ENCODE assay signal across 1 cellular context in the genomic region with DNA sequence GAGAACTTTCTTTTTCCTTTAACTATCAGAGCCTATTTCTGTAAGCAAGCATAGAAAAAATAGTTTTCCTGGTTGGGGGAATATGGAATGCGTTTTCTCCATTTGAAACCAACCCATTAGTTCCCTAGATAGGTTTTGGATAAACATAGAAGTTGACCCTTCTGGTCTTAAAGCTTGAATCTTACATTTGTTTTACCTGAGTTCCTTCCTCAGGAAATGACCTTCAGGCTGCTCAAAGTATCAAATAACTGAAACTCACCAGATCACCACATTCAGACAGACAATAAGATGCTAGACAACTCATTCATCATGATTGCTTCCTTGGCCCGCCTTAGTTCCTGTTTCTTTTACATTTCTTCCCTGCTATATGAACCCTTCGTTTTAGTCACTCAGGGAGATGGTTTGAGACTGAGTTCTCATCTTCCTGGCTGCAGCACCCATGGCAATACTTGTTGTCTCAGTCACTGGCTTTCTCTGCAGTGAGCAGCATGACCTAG.
TF ChIP-seq lines count a peak whose summit lies in the region.

No MANE protein-coding gene starts in this region.

TF ChIP-seq in HepG2, 621 proteins besides CTCF, POLR2A, EP300 and RAD21 (continued from another document and continues in another):
- 0 out of 2 replicates have a peak, but pooled peaks have one; percentile 31 for TF ChIP-seq ZNF264 (CRISPR knock-in tag; IDR thresholded peaks at IDR 0.05)
- TF ChIP-seq SCMH1 (CRISPR knock-in tag; IDR thresholded peaks at IDR 0.05; ENCODE audit: borderline replicate concordance): no peak
- no peak for TF ChIP-seq CBX1 (IDR thresholded peaks at IDR 0.05; ENCODE audit: low read depth)
- TF ChIP-seq ONECUT2 (CRISPR knock-in tag; IDR thresholded peaks at IDR 0.05): no peak
- TF ChIP-seq RXRA (CRISPR knock-in tag; IDR thresholded peaks at IDR 0.05): no peak
- no peak for TF ChIP-seq ZNF451 (CRISPR knock-in tag; IDR thresholded peaks at IDR 0.05)
- TF ChIP-seq DNMT1 (CRISPR knock-in tag; IDR thresholded peaks at IDR 0.05): no peak
- TF ChIP-seq, protein P1, sequence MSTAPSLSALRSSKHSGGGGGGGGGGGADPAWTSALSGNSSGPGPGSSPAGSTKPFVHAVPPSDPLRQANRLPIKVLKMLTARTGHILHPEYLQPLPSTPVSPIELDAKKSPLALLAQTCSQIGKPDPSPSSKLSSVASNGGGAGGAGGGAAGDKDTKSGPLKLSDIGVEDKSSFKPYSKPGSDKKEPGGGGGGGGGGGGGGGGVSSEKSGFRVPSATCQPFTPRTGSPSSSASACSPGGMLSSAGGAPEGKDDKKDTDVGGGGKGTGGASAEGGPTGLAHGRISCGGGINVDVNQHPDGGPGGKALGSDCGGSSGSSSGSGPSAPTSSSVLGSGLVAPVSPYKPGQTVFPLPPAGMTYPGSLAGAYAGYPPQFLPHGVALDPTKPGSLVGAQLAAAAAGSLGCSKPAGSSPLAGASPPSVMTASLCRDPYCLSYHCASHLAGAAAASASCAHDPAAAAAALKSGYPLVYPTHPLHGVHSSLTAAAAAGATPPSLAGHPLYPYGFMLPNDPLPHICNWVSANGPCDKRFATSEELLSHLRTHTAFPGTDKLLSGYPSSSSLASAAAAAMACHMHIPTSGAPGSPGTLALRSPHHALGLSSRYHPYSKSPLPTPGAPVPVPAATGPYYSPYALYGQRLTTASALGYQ (CRISPR knock-in tag; IDR thresholded peaks at IDR 0.05): 0 out of 2 replicates have a peak, but pooled peaks have one; percentile 27
- no peak for TF ChIP-seq IRX3 (CRISPR knock-in tag; IDR thresholded peaks at IDR 0.05; ENCODE audit: borderline replicate concordance, low read depth)
- 0 out of 2 replicates have a peak, but pooled peaks have one; percentile 22 for TF ChIP-seq ZGPAT (CRISPR knock-in tag; IDR thresholded peaks at IDR 0.05)
- no peak for TF ChIP-seq HIVEP1 (CRISPR knock-in tag; IDR thresholded peaks at IDR 0.05)
- no peak for TF ChIP-seq ZNF331 (CRISPR knock-in tag; IDR thresholded peaks at IDR 0.05)
- no peak for TF ChIP-seq ZNF704 (CRISPR knock-in tag; IDR thresholded peaks at IDR 0.05; ENCODE audit: borderline replicate concordance)
- no peak for TF ChIP-seq ZNF878 (CRISPR knock-in tag; IDR thresholded peaks at IDR 0.05)
- TF ChIP-seq NCOA2 (CRISPR knock-in tag; IDR thresholded peaks at IDR 0.05): peak; percentile 20; the same call in 1 of the 2 replicates
- no peak for TF ChIP-seq HNRNPUL1 (IDR thresholded peaks at IDR 0.05; ENCODE audit: low read depth, low read length)
- no peak for TF ChIP-seq ZNF30 (CRISPR knock-in tag; IDR thresholded peaks at IDR 0.05)
- TF ChIP-seq ZNF205 (CRISPR knock-in tag; IDR thresholded peaks at IDR 0.05): no peak
- TF ChIP-seq RORA (CRISPR knock-in tag; IDR thresholded peaks at IDR 0.05): no peak
- TF ChIP-seq ZFYVE20 (CRISPR knock-in tag; IDR thresholded peaks at IDR 0.05; ENCODE audit: borderline replicate concordance, low read depth): no peak
- no peak for TF ChIP-seq TBX3 (IDR thresholded peaks at IDR 0.05; ENCODE audit: borderline replicate concordance)
- TF ChIP-seq, protein P2, sequence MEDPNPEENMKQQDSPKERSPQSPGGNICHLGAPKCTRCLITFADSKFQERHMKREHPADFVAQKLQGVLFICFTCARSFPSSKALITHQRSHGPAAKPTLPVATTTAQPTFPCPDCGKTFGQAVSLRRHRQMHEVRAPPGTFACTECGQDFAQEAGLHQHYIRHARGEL (CRISPR knock-in tag; IDR thresholded peaks at IDR 0.05): no peak
- no peak for TF ChIP-seq ZNF609 (CRISPR knock-in tag; IDR thresholded peaks at IDR 0.05; ENCODE audit: borderline replicate concordance)
- TF ChIP-seq HNRNPH1 (optimal IDR thresholded peaks at IDR 0.05; ENCODE audit: low read depth, low read length): no peak
- 0 out of 2 replicates have a peak, but pooled peaks have one; percentile 25 for TF ChIP-seq HDAC2 (CRISPR knock-in tag; IDR thresholded peaks at IDR 0.05)
- TF ChIP-seq FOSL2 (CRISPR knock-in tag; IDR thresholded peaks at IDR 0.05): no peak
- no peak for TF ChIP-seq ELF3 (CRISPR knock-in tag; IDR thresholded peaks at IDR 0.05)
- no peak for TF ChIP-seq ZNF75D (CRISPR knock-in tag; IDR thresholded peaks at IDR 0.05; ENCODE audit: borderline replicate concordance)
- no peak for TF ChIP-seq SALL1 (CRISPR knock-in tag; IDR thresholded peaks at IDR 0.05)
- TF ChIP-seq PBX2 (CRISPR knock-in tag; IDR thresholded peaks at IDR 0.05): no peak
- TF ChIP-seq TARDBP (CRISPR knock-in tag; IDR thresholded peaks at IDR 0.05): no peak
- TF ChIP-seq ERF (CRISPR knock-in tag; IDR thresholded peaks at IDR 0.05): peak; percentile 35; the same call in 1 of the 2 replicates
- TF ChIP-seq ZNF747 (CRISPR knock-in tag; IDR thresholded peaks at IDR 0.05; ENCODE audit: borderline replicate concordance): no peak
- TF ChIP-seq ZNF879 (CRISPR knock-in tag; IDR thresholded peaks at IDR 0.05): no peak
- no peak for TF ChIP-seq XBP1 (CRISPR knock-in tag; IDR thresholded peaks at IDR 0.05)
- TF ChIP-seq PAXIP1 (CRISPR knock-in tag; conservative IDR thresholded peaks at IDR 0.05): 0 out of 2 replicates have a peak, but pooled peaks have one; percentile 55
- no peak for TF ChIP-seq ZNF615 (CRISPR knock-in tag; IDR thresholded peaks at IDR 0.05; ENCODE audit: borderline replicate concordance)
- TF ChIP-seq FOXJ3 (CRISPR knock-in tag; IDR thresholded peaks at IDR 0.05; ENCODE audit: borderline replicate concordance): no peak; the same call in 1 of the 2 replicates
- TF ChIP-seq, protein P3, sequence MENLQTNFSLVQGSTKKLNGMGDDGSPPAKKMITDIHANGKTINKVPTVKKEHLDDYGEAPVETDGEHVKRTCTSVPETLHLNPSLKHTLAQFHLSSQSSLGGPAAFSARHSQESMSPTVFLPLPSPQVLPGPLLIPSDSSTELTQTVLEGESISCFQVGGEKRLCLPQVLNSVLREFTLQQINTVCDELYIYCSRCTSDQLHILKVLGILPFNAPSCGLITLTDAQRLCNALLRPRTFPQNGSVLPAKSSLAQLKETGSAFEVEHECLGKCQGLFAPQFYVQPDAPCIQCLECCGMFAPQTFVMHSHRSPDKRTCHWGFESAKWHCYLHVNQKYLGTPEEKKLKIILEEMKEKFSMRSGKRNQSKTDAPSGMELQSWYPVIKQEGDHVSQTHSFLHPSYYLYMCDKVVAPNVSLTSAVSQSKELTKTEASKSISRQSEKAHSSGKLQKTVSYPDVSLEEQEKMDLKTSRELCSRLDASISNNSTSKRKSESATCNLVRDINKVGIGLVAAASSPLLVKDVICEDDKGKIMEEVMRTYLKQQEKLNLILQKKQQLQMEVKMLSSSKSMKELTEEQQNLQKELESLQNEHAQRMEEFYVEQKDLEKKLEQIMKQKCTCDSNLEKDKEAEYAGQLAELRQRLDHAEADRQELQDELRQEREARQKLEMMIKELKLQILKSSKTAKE (CRISPR knock-in tag; IDR thresholded peaks at IDR 0.05; ENCODE audit: borderline replicate concordance): no peak
- no peak for TF ChIP-seq ARNT2 (CRISPR knock-in tag; IDR thresholded peaks at IDR 0.05; ENCODE audit: low read depth)
- TF ChIP-seq ISL2 (CRISPR knock-in tag; IDR thresholded peaks at IDR 0.05): peak; percentile 57
- TF ChIP-seq ZFP36L1 (CRISPR knock-in tag; IDR thresholded peaks at IDR 0.05): 0 out of 2 replicates have a peak, but pooled peaks have one; percentile 25
- no peak for TF ChIP-seq SNRNP70 (IDR thresholded peaks at IDR 0.05; ENCODE audit: low read depth, low read length)
- TF ChIP-seq FOXP4 (CRISPR knock-in tag; IDR thresholded peaks at IDR 0.05): peak; percentile 66
- TF ChIP-seq MYNN (CRISPR knock-in tag; IDR thresholded peaks at IDR 0.05; ENCODE audit: low read depth): no peak
